Comparison of ENCODE assay signal across 1 cellular context in the genomic region with DNA sequence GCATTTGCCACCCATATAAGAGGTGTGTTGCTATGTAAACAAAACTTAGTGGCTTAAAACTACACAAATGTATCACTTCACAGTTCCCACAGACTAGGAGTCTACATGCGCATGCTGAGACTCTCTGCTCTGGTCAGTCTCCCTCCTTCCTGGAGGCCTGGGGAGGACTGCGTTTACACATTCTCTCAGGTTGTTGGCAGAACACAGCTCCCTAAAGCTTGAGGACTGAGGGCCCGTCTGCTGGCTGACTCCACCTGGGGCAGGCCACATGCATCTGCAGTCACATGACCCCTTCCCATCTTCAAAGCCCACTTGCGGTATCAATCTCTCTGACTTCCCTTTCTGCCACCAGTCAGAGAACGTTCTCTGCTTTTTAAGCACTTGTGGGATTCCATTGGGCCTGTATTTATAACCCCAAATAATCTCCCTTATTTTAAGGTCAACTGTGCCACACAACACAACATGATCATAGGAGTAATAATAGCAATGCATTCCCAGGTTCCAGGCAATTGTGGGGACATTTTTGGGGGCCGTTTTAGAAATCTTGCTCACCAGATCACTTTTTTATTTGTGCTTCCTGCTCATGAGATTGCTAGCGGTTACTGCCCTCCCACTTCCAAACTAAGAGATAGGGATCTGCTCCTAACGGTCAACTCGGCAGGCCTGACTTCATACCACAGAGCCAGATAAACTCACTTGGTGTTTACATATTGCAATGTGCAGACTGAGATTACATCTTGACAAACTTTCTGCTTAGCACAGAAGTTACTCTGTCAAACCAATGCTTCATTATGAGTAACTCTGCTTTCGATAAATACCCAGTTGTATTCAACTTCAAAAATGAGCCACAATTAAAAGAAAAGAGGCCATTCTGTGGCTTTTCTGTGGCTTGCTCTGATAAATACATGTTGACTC.
TF ChIP-seq lines count a peak whose summit lies in the region.

No MANE protein-coding gene starts in this region.

TF ChIP-seq in SK-N-SH treated with all-trans-retinoic acid at 6 μM for 48 hours, 23 proteins besides CTCF, POLR2A, EP300 and RAD21 (continued from another document):
- TF ChIP-seq PATZ1 (CRISPR knock-in tag; IDR thresholded peaks at IDR 0.05; ENCODE audit: borderline replicate concordance) (no peak), ZFP3 (CRISPR knock-in tag; IDR thresholded peaks at IDR 0.05) (peak; percentile 33; the same call in 1 of the 2 replicates), ESRRG (CRISPR knock-in tag; IDR thresholded peaks at IDR 0.05) (no peak), TOX (CRISPR knock-in tag; IDR thresholded peaks at IDR 0.05; ENCODE audit: borderline replicate concordance) (no peak), ZNF8 (CRISPR knock-in tag; IDR thresholded peaks at IDR 0.05) (no peak)
